1 cellular context compared by ENCODE assay signal in genomic region chr11:35272391-35272821, GRCh38.
TF ChIP-seq lines count a peak whose summit lies in the region.

No MANE protein-coding gene starts in this region.

TF ChIP-seq in GM23338, 12 proteins besides CTCF, POLR2A, EP300 and RAD21 (continued from another document):
- no peak for TF ChIP-seq ZNF462 (CRISPR knock-in tag; IDR thresholded peaks at IDR 0.05)
